Comparison of ENCODE assay signal across 9 cellular contexts in genomic region chr13:74338341-74338740, GRCh38.
"Had no signal": no experiment of that assay in that cellular context is flagged by ENCODE, and none has a peak within 500 bp of the region (broad histone marks: within the 10 kb centered on the region; RNA-seq: fewer than 3 reads in every experiment).

No MANE protein-coding gene starts in this region.

- H3K9me3 ChIP-seq: HAP-1 had no signal

- DNase-seq: GM23248, H7, HFFc6, Kasumi-1, KG1 had no signal

- H3K36me3 ChIP-seq: HAP-1 had no signal

- H3K4me3 ChIP-seq: GM23248, HAP-1 had no signal

- H2AFZ ChIP-seq: GM23248 had no signal

- H3K9me3 Mint-ChIP-seq: HFFc6 had no signal

- H3K4me1 ChIP-seq: HAP-1 had no signal

- H3K27ac Mint-ChIP-seq: HFFc6, IgD-negative memory B cell had no signal

- H3K4me3 Mint-ChIP-seq: HFFc6, IgD-negative memory B cell had no signal

- H3K36me3 Mint-ChIP-seq: IgD-negative memory B cell had no signal

- H3K9ac ChIP-seq: GM23248 had no signal

- ATAC-seq: HCT116 had no signal

- H3K27ac ChIP-seq: GM23248, HL-60 had no signal
